Comparison of ENCODE assay signal across 1 cellular context in the genomic region with DNA sequence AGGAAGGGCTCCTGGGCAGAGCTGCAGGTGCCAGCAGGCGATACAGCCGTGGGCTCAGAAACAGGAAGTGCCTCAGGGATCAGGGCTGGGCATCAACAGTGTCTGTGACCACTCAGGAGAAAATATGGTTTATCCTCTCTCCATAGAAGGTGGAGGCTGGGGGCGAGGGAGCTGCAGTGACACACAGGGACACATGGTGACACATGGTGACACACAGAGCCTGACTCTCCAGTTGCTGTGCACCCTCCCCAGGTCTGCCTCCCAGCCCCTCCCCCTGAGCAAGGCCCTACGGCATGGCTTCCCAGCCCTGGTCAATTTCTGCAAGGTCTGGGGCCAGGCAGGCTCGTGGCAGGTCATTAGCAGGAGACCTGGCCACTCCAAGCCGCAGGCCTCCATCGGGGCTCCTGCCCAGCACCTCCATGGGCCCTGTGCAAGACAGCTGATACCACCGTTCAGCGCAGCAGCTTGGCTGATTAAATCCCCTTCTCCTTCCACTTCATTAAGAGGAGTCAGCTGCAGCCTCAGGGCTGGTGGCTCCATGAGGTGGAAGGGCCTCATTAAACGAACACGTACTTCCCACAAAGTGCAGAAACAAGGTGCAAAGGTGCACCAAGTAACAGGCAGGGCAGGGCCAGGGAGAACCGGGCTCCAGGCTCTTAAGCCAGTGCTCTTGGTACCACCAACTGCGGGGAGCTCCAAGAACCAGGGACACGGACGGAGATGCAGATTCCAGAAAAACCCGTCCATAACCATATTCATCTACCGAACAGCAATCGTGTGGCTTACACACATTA.
TF ChIP-seq lines count a peak whose summit lies in the region.

No MANE protein-coding gene starts in this region.

TF ChIP-seq in WTC11, 78 proteins besides CTCF, POLR2A, EP300 and RAD21 (continued from another document):
- TF ChIP-seq, protein P1, sequence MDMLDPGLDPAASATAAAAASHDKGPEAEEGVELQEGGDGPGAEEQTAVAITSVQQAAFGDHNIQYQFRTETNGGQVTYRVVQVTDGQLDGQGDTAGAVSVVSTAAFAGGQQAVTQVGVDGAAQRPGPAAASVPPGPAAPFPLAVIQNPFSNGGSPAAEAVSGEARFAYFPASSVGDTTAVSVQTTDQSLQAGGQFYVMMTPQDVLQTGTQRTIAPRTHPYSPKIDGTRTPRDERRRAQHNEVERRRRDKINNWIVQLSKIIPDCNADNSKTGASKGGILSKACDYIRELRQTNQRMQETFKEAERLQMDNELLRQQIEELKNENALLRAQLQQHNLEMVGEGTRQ (CRISPR knock-in tag; IDR thresholded peaks at IDR 0.05) = no peak
- no peak for TF ChIP-seq NFATC4 (CRISPR knock-in tag; IDR thresholded peaks at IDR 0.05)
- TF ChIP-seq, protein P2, sequence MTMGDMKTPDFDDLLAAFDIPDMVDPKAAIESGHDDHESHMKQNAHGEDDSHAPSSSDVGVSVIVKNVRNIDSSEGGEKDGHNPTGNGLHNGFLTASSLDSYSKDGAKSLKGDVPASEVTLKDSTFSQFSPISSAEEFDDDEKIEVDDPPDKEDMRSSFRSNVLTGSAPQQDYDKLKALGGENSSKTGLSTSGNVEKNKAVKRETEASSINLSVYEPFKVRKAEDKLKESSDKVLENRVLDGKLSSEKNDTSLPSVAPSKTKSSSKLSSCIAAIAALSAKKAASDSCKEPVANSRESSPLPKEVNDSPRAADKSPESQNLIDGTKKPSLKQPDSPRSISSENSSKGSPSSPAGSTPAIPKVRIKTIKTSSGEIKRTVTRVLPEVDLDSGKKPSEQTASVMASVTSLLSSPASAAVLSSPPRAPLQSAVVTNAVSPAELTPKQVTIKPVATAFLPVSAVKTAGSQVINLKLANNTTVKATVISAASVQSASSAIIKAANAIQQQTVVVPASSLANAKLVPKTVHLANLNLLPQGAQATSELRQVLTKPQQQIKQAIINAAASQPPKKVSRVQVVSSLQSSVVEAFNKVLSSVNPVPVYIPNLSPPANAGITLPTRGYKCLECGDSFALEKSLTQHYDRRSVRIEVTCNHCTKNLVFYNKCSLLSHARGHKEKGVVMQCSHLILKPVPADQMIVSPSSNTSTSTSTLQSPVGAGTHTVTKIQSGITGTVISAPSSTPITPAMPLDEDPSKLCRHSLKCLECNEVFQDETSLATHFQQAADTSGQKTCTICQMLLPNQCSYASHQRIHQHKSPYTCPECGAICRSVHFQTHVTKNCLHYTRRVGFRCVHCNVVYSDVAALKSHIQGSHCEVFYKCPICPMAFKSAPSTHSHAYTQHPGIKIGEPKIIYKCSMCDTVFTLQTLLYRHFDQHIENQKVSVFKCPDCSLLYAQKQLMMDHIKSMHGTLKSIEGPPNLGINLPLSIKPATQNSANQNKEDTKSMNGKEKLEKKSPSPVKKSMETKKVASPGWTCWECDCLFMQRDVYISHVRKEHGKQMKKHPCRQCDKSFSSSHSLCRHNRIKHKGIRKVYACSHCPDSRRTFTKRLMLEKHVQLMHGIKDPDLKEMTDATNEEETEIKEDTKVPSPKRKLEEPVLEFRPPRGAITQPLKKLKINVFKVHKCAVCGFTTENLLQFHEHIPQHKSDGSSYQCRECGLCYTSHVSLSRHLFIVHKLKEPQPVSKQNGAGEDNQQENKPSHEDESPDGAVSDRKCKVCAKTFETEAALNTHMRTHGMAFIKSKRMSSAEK (CRISPR knock-in tag; IDR thresholded peaks at IDR 0.05; ENCODE audit: borderline replicate concordance) = no peak
- TF ChIP-seq, protein P3, sequence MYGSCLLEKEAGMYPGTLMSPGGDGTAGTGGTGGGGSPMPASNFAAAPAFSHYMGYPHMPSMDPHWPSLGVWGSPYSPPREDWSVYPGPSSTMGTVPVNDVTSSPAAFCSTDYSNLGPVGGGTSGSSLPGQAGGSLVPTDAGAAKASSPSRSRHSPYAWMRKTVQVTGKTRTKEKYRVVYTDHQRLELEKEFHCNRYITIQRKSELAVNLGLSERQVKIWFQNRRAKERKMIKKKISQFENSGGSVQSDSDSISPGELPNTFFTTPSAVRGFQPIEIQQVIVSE (CRISPR knock-in tag; IDR thresholded peaks at IDR 0.05; ENCODE audit: borderline replicate concordance) = no peak
